1 cellular context compared by ENCODE assay signal in genomic region chr19:9834726-9835506, GRCh38.
A peak's percentile ranks its signal among the peaks of the same experiment; 100 is the strongest.
TF ChIP-seq lines count a peak whose summit lies in the region.

Gene PIN1, plus strand, starts transcription at chr19:9835318. Its CDS starts 27 bp downstream, at chr19:9835345.

TF ChIP-seq in GM12878, 131 proteins besides CTCF, POLR2A, EP300 and RAD21 (continued from another document):
- TF ChIP-seq NKRF (conservative IDR thresholded peaks at IDR 0.05) (peak; percentile 63), GATAD2B (conservative IDR thresholded peaks at IDR 0.05; ENCODE audit: low read depth) (peak; percentile 86), IRF5 (IDR thresholded peaks at IDR 0.05; ENCODE audit: borderline replicate concordance) (no peak), BCLAF1 (IDR thresholded peaks at IDR 0.05) (no peak), EGR1 (IDR thresholded peaks at IDR 0.05; ENCODE audit: borderline replicate concordance in 1 of 2, low read depth in 2 of 2, low read length in 2 of 2) (peak; percentile 23 to 64; a peak in 2 of 3 replicates), SMAD5 (IDR thresholded peaks at IDR 0.05; ENCODE audit: low read depth) (0 out of 2 replicates have a peak, but pooled peaks have one; percentile 54), SRF (IDR thresholded peaks at IDR 0.05; ENCODE audit: low read depth in 2 of 2, low read length in 2 of 2) (no peak), CHD4 (IDR thresholded peaks at IDR 0.05) (no peak), ZNF274 (IDR thresholded peaks at IDR 0.05; ENCODE audit: insufficient read depth, insufficient read length) (no peak), NFIC (IDR thresholded peaks at IDR 0.05; ENCODE audit: low read depth, low read length) (no peak), ASH2L (IDR thresholded peaks at IDR 0.05; ENCODE audit: borderline replicate concordance, low read depth) (no peak), MYC (IDR thresholded peaks at IDR 0.05; ENCODE audit: insufficient read depth, insufficient read length, insufficient replicate concordance, low read length, severe bottlenecking) (no peak), HDAC6 (IDR thresholded peaks at IDR 0.05; ENCODE audit: unreplicated experiment) (no peak), LARP7 (IDR thresholded peaks at IDR 0.05) (peak; percentile 91), ZSCAN29 (IDR thresholded peaks at IDR 0.05) (no peak), PBX3 (IDR thresholded peaks at IDR 0.05; ENCODE audit: insufficient replicate concordance, low read depth, low read length) (peak; percentile 84), SP1 (IDR thresholded peaks at IDR 0.05; ENCODE audit: low read depth, low read length) (peak; percentile 98), DPF2 (IDR thresholded peaks at IDR 0.05) (no peak), RCOR1 (conservative IDR thresholded peaks at IDR 0.05; ENCODE audit: low read depth, low read length) (peak; percentile 87; the same call in 1 of the 2 replicates), TCF12 (IDR thresholded peaks at IDR 0.05; ENCODE audit: low read depth, low read length) (no peak), BCL3 (IDR thresholded peaks at IDR 0.05; ENCODE audit: borderline replicate concordance, insufficient read depth, low read depth, low read length, poor library complexity, severe bottlenecking) (no peak), ZNF592 (IDR thresholded peaks at IDR 0.05) (no peak), TARDBP (IDR thresholded peaks at IDR 0.05; ENCODE audit: borderline replicate concordance) (no peak), RELA (IDR thresholded peaks at IDR 0.05; ENCODE audit: borderline replicate concordance, partially characterized antibody) (peak; percentile 68), STAT1 (conservative IDR thresholded peaks at IDR 0.05) (0 out of 2 replicates have a peak, but pooled peaks have one; percentile 19), CREM (IDR thresholded peaks at IDR 0.05; ENCODE audit: low read depth) (peak; percentile 80), IRF3 (IDR thresholded peaks at IDR 0.05) (peak; percentile 93), ZNF207 (IDR thresholded peaks at IDR 0.05; ENCODE audit: borderline replicate concordance) (peak; percentile 72), IKZF1 (conservative IDR thresholded peaks at IDR 0.05) (no peak), NR2C2 (IDR thresholded peaks at IDR 0.05; ENCODE audit: borderline replicate concordance, control insufficient read depth, insufficient read length, low read depth) (no peak), MLLT1 (IDR thresholded peaks at IDR 0.05) (peak; percentile 47; the same call in 1 of the 2 replicates), ATF7 (IDR thresholded peaks at IDR 0.05; ENCODE audit: low read depth) (no peak), ZNF622 (IDR thresholded peaks at IDR 0.05) (no peak), CHD2 (IDR thresholded peaks at IDR 0.05; ENCODE audit: borderline replicate concordance, low read depth, low read length) (peak; percentile 94), EED (IDR thresholded peaks at IDR 0.05; ENCODE audit: low read depth) (no peak), ELK1 (IDR thresholded peaks at IDR 0.05; ENCODE audit: low read depth, low read length) (no peak), SREBF2 (IDR thresholded peaks at IDR 0.05; ENCODE audit: low read length) (peak; percentile 79), FOS (IDR thresholded peaks at IDR 0.05; ENCODE audit: borderline replicate concordance, extremely low read depth, insufficient read length) (peak; percentile 78), PKNOX1 (IDR thresholded peaks at IDR 0.05) (peak; percentile 95), PML (IDR thresholded peaks at IDR 0.05; ENCODE audit: low read length) (no peak), POLR2AphosphoS5 (IDR thresholded peaks at IDR 0.05; ENCODE audit: low read length) (0 out of 2 replicates have a peak, but pooled peaks have one; percentile 55), CEBPB (IDR thresholded peaks at IDR 0.05; ENCODE audit: borderline replicate concordance in 1 of 2, low read depth in 2 of 2, low read length in 2 of 2) (no peak), TCF3 (IDR thresholded peaks at IDR 0.05; ENCODE audit: borderline replicate concordance, insufficient read depth, low read depth, low read length) (peak; percentile 53; the same call in 1 of the 2 replicates), NBN (IDR thresholded peaks at IDR 0.05) (peak; percentile 90)
